Comparison of ENCODE assay signal across 27 cellular contexts in genomic region chr14:58513272-58513671, GRCh38.
"Had no signal": no experiment of that assay in that cellular context is flagged by ENCODE, and none has a peak within 500 bp of the region (broad histone marks: within the 10 kb centered on the region; RNA-seq: fewer than 3 reads in every experiment).

No MANE protein-coding gene starts in this region.

- H3K9me3 ChIP-seq: Peyer's patch, SK-N-SH had no signal

- H3K4me1 ChIP-seq: Peyer's patch, SJCRH30 had no signal

- ATAC-seq: activated T-helper 17 cell treated with anti-CD3 and anti-CD28 coated beads, Interleukin-2, amount 50 U/mL, for 72 hours had no signal

- H3K4me1 Mint-ChIP-seq: activated B cell treated with CpG ODN at 0.5 μM for 24 hours; activated CD4-positive, alpha-beta memory T cell treated with anti-CD3 and anti-CD28 coated beads, Interleukin-2, amount 10 ng/mL, durations not matched to agents 7 days and 5 days; activated T-helper 17 cell treated with anti-CD3 and anti-CD28 coated beads, Interleukin-2, amount 50 U/mL, for 72 hours; brain; central memory CD8-positive, alpha-beta T cell had no signal

- H3K27me3 Mint-ChIP-seq: activated B cell treated with CpG ODN at 0.5 μM for 24 hours; activated CD4-positive, alpha-beta memory T cell treated with anti-CD3 and anti-CD28 coated beads, Interleukin-2, amount 10 ng/mL, durations not matched to agents 7 days and 5 days; activated naive CD8-positive, alpha-beta T cell; activated T-helper 17 cell treated with anti-CD3 and anti-CD28 coated beads, Interleukin-2, amount 50 U/mL, for 72 hours; brain; central memory CD8-positive, alpha-beta T cell had no signal

- H3K27ac Mint-ChIP-seq: activated B cell treated with CpG ODN at 0.5 μM for 24 hours; activated CD4-positive, alpha-beta memory T cell treated with anti-CD3 and anti-CD28 coated beads, Interleukin-2, amount 10 ng/mL, durations not matched to agents 7 days and 5 days; activated naive CD4-positive, alpha-beta T cell treated with anti-CD3 and anti-CD28 coated beads for 36 hours; activated naive CD8-positive, alpha-beta T cell; activated T-helper 17 cell treated with anti-CD3 and anti-CD28 coated beads, Interleukin-2, amount 50 U/mL, for 72 hours; brain; T-helper 1 cell treated with Interleukin-12 subunit alpha and Interleukin-12 subunit beta and Interleukin-4 antibody, amounts not matched to agents 30 μg/mL and 1 μg/mL, for 36 hours had no signal

- H3K4me3 ChIP-seq: Peyer's patch, SJCRH30 had no signal

- H3K27me3 ChIP-seq: Peyer's patch, SJCRH30 had no signal

- FAIRE-seq: astrocyte, TTC549 had no signal

- H3K4me3 Mint-ChIP-seq: activated B cell treated with CpG ODN at 0.5 μM for 24 hours; activated CD4-positive, alpha-beta memory T cell treated with anti-CD3 and anti-CD28 coated beads, Interleukin-2, amount 10 ng/mL, durations not matched to agents 7 days and 5 days; activated naive CD4-positive, alpha-beta T cell treated with anti-CD3 and anti-CD28 coated beads for 36 hours; activated naive CD8-positive, alpha-beta T cell; activated T-helper 17 cell treated with anti-CD3 and anti-CD28 coated beads, Interleukin-2, amount 50 U/mL, for 72 hours; brain; central memory CD8-positive, alpha-beta T cell; T-helper 1 cell treated with Interleukin-12 subunit alpha and Interleukin-12 subunit beta and Interleukin-4 antibody, amounts not matched to agents 30 μg/mL and 1 μg/mL, for 36 hours had no signal

- H3K9ac ChIP-seq: SK-N-SH had no signal

- H3K27ac ChIP-seq: Peyer's patch, RWPE1, SJCRH30 had no signal

- H3K4me2 ChIP-seq: SK-N-SH had no signal

- DNase-seq: activated B cell treated with CpG ODN at 0.5 μM for 24 hours; activated CD4-positive, alpha-beta memory T cell treated with anti-CD3 and anti-CD28 coated beads, Interleukin-2, amount 10 ng/mL, durations not matched to agents 7 days and 5 days; activated CD4-positive, alpha-beta T cell treated with anti-CD3 and anti-CD28 coated beads, Interleukin-2, amount 50 U/mL, for 1 hour; activated gamma-delta T cell; activated naive CD4-positive, alpha-beta T cell treated with anti-CD3 and anti-CD28 coated beads for 36 hours; activated T-cell treated with anti-CD3 and anti-CD28 coated beads for 4 hours; activated T-cell treated with anti-CD3 and anti-CD28 coated beads, Interleukin-2, amount 50 U/mL, for 48 hours; amygdala; NCI-H1048; NCI-H146; NCI-H187 treated with DMSO at 0.1 percent for 48 hours; NCI-H2081 treated with DMSO at 0.1 percent for 48 hours; NCI-H446; NCI-H524; Peyer's patch; Right ventricle myocardium superior; SJCRH30; SK-N-SH; T-helper 9 cell had no signal
